Comparison of ENCODE assay signal across 1 cellular context in genomic region chr17:46818929-46819859, GRCh38.
TF ChIP-seq lines count a peak whose summit lies in the region.

No MANE protein-coding gene starts in this region.

TF ChIP-seq in K562, 482 proteins besides CTCF, POLR2A, EP300 and RAD21 (continued from another document and continues in another):
- TF ChIP-seq MGA (IDR thresholded peaks at IDR 0.05) (peak; percentile 87), CXXC5 (CRISPR knock-in tag; IDR thresholded peaks at IDR 0.05) (peak; percentile 73), ZNF639 (CRISPR knock-in tag; conservative IDR thresholded peaks at IDR 0.05 in 1 of 2, IDR thresholded peaks at IDR 0.05 in 1 of 2) (peak in 1 of 2 experiments; percentile 24; a peak in 1 of 4 replicates), THAP7 (CRISPR knock-in tag; IDR thresholded peaks at IDR 0.05) (no peak), HDAC6 (IDR thresholded peaks at IDR 0.05; ENCODE audit: low read depth, low read length) (no peak), DPF2 (IDR thresholded peaks at IDR 0.05) (peak; percentile 82), PATZ1 (CRISPR knock-in tag; IDR thresholded peaks at IDR 0.05; ENCODE audit: borderline replicate concordance) (no peak), PHF20 (IDR thresholded peaks at IDR 0.05; ENCODE audit: partially characterized antibody) (peak; percentile 38), NR2C1 (IDR thresholded peaks at IDR 0.05) (no peak), NR2C1 (tag; IDR thresholded peaks at IDR 0.05) (0 out of 2 replicates have a peak, but pooled peaks have one; percentile 56), POLR2AphosphoS2 (IDR thresholded peaks at IDR 0.05; ENCODE audit: low read length) (no peak), MAZ (CRISPR knock-in tag; conservative IDR thresholded peaks at IDR 0.05 in 1 of 2, IDR thresholded peaks at IDR 0.05 in 1 of 2) (peak in 1 of 2 experiments; percentile 27; a peak in 1 of 4 replicates), HDAC8 (tag; IDR thresholded peaks at IDR 0.05) (no peak), ZBTB2 (IDR thresholded peaks at IDR 0.05) (no peak; the same call in 1 of the 2 replicates), YY1 (IDR thresholded peaks at IDR 0.05; ENCODE audit: borderline replicate concordance in 1 of 3, control insufficient read depth in 1 of 3, extremely low read depth in 1 of 3, insufficient read depth in 3 of 3, insufficient read length in 1 of 3, insufficient replicate concordance in 2 of 3, low read depth in 1 of 3, low read length in 2 of 3) (peak in 1 of 3 experiments; percentile 9), HMGN3 (IDR thresholded peaks at IDR 0.05; ENCODE audit: borderline replicate concordance, extremely low read depth, insufficient read length, low read depth, low read length) (peak; percentile 90), TFE3 (CRISPR knock-in tag; IDR thresholded peaks at IDR 0.05) (no peak), ZNF239 (CRISPR knock-in tag; IDR thresholded peaks at IDR 0.05) (no peak), POLR2G (IDR thresholded peaks at IDR 0.05; ENCODE audit: low read depth, low read length) (peak; percentile 87), GATA2 (CRISPR knock-in tag; IDR thresholded peaks at IDR 0.05) (peak; percentile 77), SAP30 (IDR thresholded peaks at IDR 0.05; ENCODE audit: borderline replicate concordance, insufficient read depth, low read depth, low read length, poor library complexity, severe bottlenecking) (no peak), ZNF511 (CRISPR knock-in tag; IDR thresholded peaks at IDR 0.05) (0 out of 2 replicates have a peak, but pooled peaks have one; percentile 60), DIDO1 (tag; IDR thresholded peaks at IDR 0.05; ENCODE audit: low read depth) (no peak), ZC3H4 (CRISPR knock-in tag; IDR thresholded peaks at IDR 0.05; ENCODE audit: borderline replicate concordance) (no peak), KDM2B (CRISPR knock-in tag; IDR thresholded peaks at IDR 0.05) (no peak; the same call in 1 of the 2 replicates), STAG1 (CRISPR knock-in tag; IDR thresholded peaks at IDR 0.05; ENCODE audit: borderline replicate concordance) (no peak), PTRF (tag; IDR thresholded peaks at IDR 0.05) (no peak), LARP7 (IDR thresholded peaks at IDR 0.05) (no peak), DDX20 (tag; IDR thresholded peaks at IDR 0.05; ENCODE audit: low read depth) (no peak), KDM5B (IDR thresholded peaks at IDR 0.05; ENCODE audit: insufficient replicate concordance, low read depth, low read length) (peak; percentile 38), SMARCE1 (IDR thresholded peaks at IDR 0.05) (peak; percentile 67; the same call in 1 of the 2 replicates), ZNF134 (CRISPR knock-in tag; conservative IDR thresholded peaks at IDR 0.05) (0 out of 2 replicates have a peak, but pooled peaks have one; percentile 4), EGR1 (conservative IDR thresholded peaks at IDR 0.05) (no peak), ZNF232 (CRISPR knock-in tag; IDR thresholded peaks at IDR 0.05) (no peak), ZSCAN32 (CRISPR knock-in tag; IDR thresholded peaks at IDR 0.05) (no peak), ZNF354B (CRISPR knock-in tag; IDR thresholded peaks at IDR 0.05) (no peak), RBM34 (IDR thresholded peaks at IDR 0.05; ENCODE audit: borderline replicate concordance, insufficient read depth, low read length) (no peak), BRD9 (IDR thresholded peaks at IDR 0.05; ENCODE audit: low read depth, partially characterized antibody) (peak; percentile 47), BCL6 (CRISPR knock-in tag; IDR thresholded peaks at IDR 0.05) (no peak)
